Comparison of ENCODE assay signal across 14 cellular contexts in the genomic region with DNA sequence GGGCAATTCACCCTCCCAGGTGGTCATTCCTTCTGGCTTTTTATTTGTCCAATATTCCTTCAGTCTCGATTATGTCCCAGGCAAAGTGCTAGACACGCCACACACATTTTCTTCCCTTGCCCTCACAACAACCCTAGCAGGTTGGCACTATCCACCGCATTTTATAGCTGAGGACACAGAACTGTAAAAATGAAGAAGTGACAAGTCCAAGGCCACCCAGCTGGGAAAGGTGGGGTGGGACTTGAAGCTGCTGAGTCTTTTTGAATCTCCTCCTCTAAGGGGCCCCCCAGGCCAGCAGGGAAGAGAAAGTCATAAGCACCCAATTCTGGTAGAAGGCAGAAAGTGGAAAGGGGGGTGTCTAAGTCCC.
DNase-seq lines count a peak whose midpoint lies in the region; ATAC-seq and TF ChIP-seq lines count a peak whose summit lies in the region.
"Had no signal": no experiment of that assay in that cellular context is flagged by ENCODE, and none has a peak within 500 bp of the region (broad histone marks: within the 10 kb centered on the region; RNA-seq: fewer than 3 reads in every experiment).

No MANE protein-coding gene starts in this region.

- H3K4me3 ChIP-seq in BLaER1: no peak overlapping the region
- no peak overlapping the region for H3K4me3 ChIP-seq in stomach smooth muscle (ENCODE audit: low read length in 2 of 2)
- H3K4me3 ChIP-seq: GM23248 had no signal

- H3K27ac Mint-ChIP-seq in chondrocyte (ENCODE audit: unreplicated experiment): peak overlapping the region; percentile 18
- H3K27ac Mint-ChIP-seq: B cell; CD4-positive, alpha-beta memory T cell had no signal

- intact Hi-C loops in left colon (cut with DNase I, micrococcal nuclease): no loop called here

- H3K27me3 Mint-ChIP-seq in chondrocyte (ENCODE audit: low read depth): no peaks in the 10 kb centered on the region

- H3K27ac ChIP-seq in BLaER1 (peak overlapping the region; percentile 46), stomach smooth muscle (ENCODE audit: low read length) (peak overlapping the region; percentile 62)
- H3K27ac ChIP-seq: C4-2B, GM23248 had no signal

- H3K4me1 Mint-ChIP-seq in chondrocyte (ENCODE audit: low read depth): peaks cover 40% of the 10 kb centered on the region
- H3K4me1 Mint-ChIP-seq: B cell; CD4-positive, alpha-beta memory T cell had no signal

- ATAC-seq in left colon (peak; percentile 66), GM21360 (IDR thresholded peaks at IDR 0.05; ENCODE audit: unreplicated experiment) (no peak), HG02759 (IDR thresholded peaks at IDR 0.05; ENCODE audit: unreplicated experiment) (no peak), HG02884 (IDR thresholded peaks at IDR 0.05; ENCODE audit: unreplicated experiment) (no peak)

- peaks cover 12% of the 10 kb centered on the region for H3K36me3 Mint-ChIP-seq in chondrocyte (ENCODE audit: low read depth)
- H3K36me3 Mint-ChIP-seq: CD4-positive, alpha-beta memory T cell had no signal

- H3K9me3 Mint-ChIP-seq in chondrocyte (ENCODE audit: low read depth): no peaks in the 10 kb centered on the region

- DNase-seq in chondrocyte (ENCODE audit: low spot score) (no peak), left colon (no peak)
- DNase-seq: CD4-positive, alpha-beta memory T cell; DMS153; DND-41; GDM1 had no signal

- peaks cover 93% of the 10 kb centered on the region for H3K4me1 ChIP-seq in BLaER1
- H3K4me1 ChIP-seq in stomach smooth muscle (ENCODE audit: control insufficient read depth, insufficient read depth, low read length): peaks cover 61% of the 10 kb centered on the region

- TF ChIP-seq CTCF in chondrocyte (IDR thresholded peaks at IDR 0.05): no peak

- H3K27me3 ChIP-seq in BLaER1: no peaks in the 10 kb centered on the region
- no peaks in the 10 kb centered on the region for H3K27me3 ChIP-seq in stomach smooth muscle (ENCODE audit: control insufficient read depth in 1 of 2, insufficient read depth in 2 of 2, low read length in 2 of 2)

- no peaks in the 10 kb centered on the region for H3K36me3 ChIP-seq in BLaER1
- no peaks in the 10 kb centered on the region for H3K36me3 ChIP-seq in stomach smooth muscle (ENCODE audit: control insufficient read depth in 2 of 2, insufficient read depth in 2 of 2, low read length in 2 of 2)

- H3K4me3 Mint-ChIP-seq in chondrocyte (ENCODE audit: unreplicated experiment): no peak overlapping the region
- H3K4me3 Mint-ChIP-seq: B cell; CD4-positive, alpha-beta memory T cell had no signal

- H3K4me2 ChIP-seq in BLaER1: peak overlapping the region; percentile 42; the same call in 1 of the 2 replicates

- H3K9me3 ChIP-seq in BLaER1 (no peaks in the 10 kb centered on the region), stomach smooth muscle (ENCODE audit: control insufficient read depth in 2 of 2, low read length in 2 of 2) (no peaks in the 10 kb centered on the region)

- no peaks in the 10 kb centered on the region for H4K20me1 ChIP-seq in BLaER1

- H3K9ac ChIP-seq in BLaER1 (no peak overlapping the region), stomach smooth muscle (ENCODE audit: low read length in 2 of 2) (no peak overlapping the region)
- H3K9ac ChIP-seq: GM23248 had no signal
